ENCODE assay signal across 1 cellular context in genomic region chr11:67353317-67354313, GRCh38.
A peak's percentile ranks its signal among the peaks of the same experiment; 100 is the strongest.
TF ChIP-seq lines count a peak whose summit lies in the region.

POLD4 (minus strand) TSS chr11:67353546; CDS start chr11:67353399, 147 bp downstream.

TF ChIP-seq in SK-N-SH, 30 proteins besides CTCF, POLR2A, EP300 and RAD21 (continued from another document):
- TF ChIP-seq ZBTB33 (IDR thresholded peaks at IDR 0.05; ENCODE audit: borderline replicate concordance, low read depth), result peak; percentile 64; the same call in 1 of the 2 replicates
- TF ChIP-seq MEF2A (IDR thresholded peaks at IDR 0.05; ENCODE audit: borderline replicate concordance, low read depth), result no peak
- no peak for TF ChIP-seq NRF1 (IDR thresholded peaks at IDR 0.05; ENCODE audit: low read depth, low read length)
- TF ChIP-seq NFIC (IDR thresholded peaks at IDR 0.05; ENCODE audit: borderline replicate concordance), result no peak
- TF ChIP-seq YY1 (IDR thresholded peaks at IDR 0.05; ENCODE audit: low read depth), result peak; percentile 77
- TF ChIP-seq TAF1 (IDR thresholded peaks at IDR 0.05; ENCODE audit: borderline replicate concordance, low read depth, low read length), result peak; percentile 54
- no peak for TF ChIP-seq USF1 (IDR thresholded peaks at IDR 0.05; ENCODE audit: borderline replicate concordance, low read depth)
- peak; percentile 51 for TF ChIP-seq GABPA (IDR thresholded peaks at IDR 0.05; ENCODE audit: low read depth)
- TF ChIP-seq FOXM1 (IDR thresholded peaks at IDR 0.05; ENCODE audit: low read depth), result no peak
- no peak for TF ChIP-seq FOXJ3 (CRISPR knock-in tag; IDR thresholded peaks at IDR 0.05)
- no peak for TF ChIP-seq GATA2 (CRISPR knock-in tag; IDR thresholded peaks at IDR 0.05)
- no peak for TF ChIP-seq PBX3 (IDR thresholded peaks at IDR 0.05)
- TF ChIP-seq RCOR1 (IDR thresholded peaks at IDR 0.05; ENCODE audit: low read length), result no peak
